In the genomic region with DNA sequence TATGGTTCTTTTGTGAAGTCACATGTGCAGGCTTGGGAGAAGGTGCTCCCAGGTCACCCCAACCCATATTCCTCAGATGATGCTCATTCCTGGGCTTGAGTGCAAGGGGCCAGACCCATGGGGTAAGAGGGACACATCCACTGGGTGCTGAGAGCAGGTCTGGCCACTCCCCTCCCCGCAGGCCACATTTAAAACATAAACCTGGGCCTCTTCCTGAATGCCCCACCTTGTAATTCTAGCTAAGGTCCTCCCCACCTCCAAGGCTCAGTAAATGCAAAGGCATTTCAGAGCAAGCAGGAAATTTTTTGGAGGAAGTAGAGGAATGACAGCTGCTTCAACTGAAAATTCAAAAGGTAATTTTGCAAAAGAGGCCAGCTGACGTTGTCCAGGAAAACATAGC, we compare ENCODE assay signal across 22 cellular contexts.
"Had no signal": no experiment of that assay in that cellular context is flagged by ENCODE, and none has a peak within 500 bp of the region (broad histone marks: within the 10 kb centered on the region; RNA-seq: fewer than 3 reads in every experiment).

No MANE protein-coding gene starts in this region.

- H3K4me1 ChIP-seq: ascending aorta, left lung, parathyroid adenoma, right lobe of liver, tibial artery had no signal

- H3K9me3 ChIP-seq: adrenal gland, ascending aorta, heart right ventricle, left lung, right lobe of liver, tibial artery, vagina had no signal

- H3K4me3 ChIP-seq: adrenal gland, ascending aorta, heart right ventricle, left lung, right lobe of liver, skin epidermis, tibial artery, vagina had no signal

- ATAC-seq: activated T-helper 17 cell treated with anti-CD3 and anti-CD28 coated beads, Interleukin-2, amount 50 U/mL, for 72 hours; left lung; WTC11 had no signal

- H3K27me3 ChIP-seq: adrenal gland, ascending aorta, heart right ventricle, left lung, right lobe of liver, vagina had no signal

- H3K36me3 ChIP-seq: ascending aorta, left lung, vagina had no signal

- H3K27ac ChIP-seq: adrenal gland, ascending aorta, epithelial cell of prostate, heart right ventricle, left lung, parathyroid adenoma, right lobe of liver, skin epidermis, tibial artery, vagina had no signal

- DNase-seq: activated naive CD4-positive, alpha-beta T cell; activated T-cell treated with anti-CD3 and anti-CD28 coated beads, Interleukin-2, amount 50 U/mL, for 24 hours; cerebellar nuclear complex; cortex of kidney; endodermal cell; foreskin fibroblast; heart right ventricle; kidney; left lung; nephron progenitor cell; right lobe of liver; stimulated activated CD4-positive, alpha-beta T cell treated with anti-CD3 and anti-CD28 coated beads, Interleukin-1b, Interleukin-23, amount 100 ng/mL, for 48 hours; T-helper 9 cell; tibial artery had no signal

- H3K9ac ChIP-seq: parathyroid adenoma had no signal
